9 cellular contexts compared by ENCODE assay signal in the genomic region with DNA sequence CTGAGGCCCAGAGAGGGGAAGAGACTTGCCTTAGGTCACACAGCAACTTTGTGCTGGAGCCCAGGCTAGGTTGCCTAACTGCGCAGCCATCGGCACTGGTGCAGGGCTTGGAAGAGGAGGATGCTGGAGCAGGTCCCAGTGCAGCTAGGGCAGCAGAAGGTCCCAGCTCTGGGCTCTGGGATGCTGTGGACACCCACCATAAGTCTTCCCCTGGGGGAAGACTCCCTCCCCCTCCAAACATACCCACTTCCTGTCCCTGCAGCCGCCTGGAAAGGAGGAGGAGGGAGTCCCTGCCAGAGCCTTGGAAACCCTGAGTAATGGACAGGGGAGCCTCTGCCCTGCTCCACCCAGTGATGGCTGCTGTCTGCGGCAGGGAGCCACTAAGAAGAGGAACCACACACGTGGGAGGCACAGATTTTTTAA.
DNase-seq lines count a peak whose midpoint lies in the region; ATAC-seq and TF ChIP-seq lines count a peak whose summit lies in the region.
"Had no signal": no experiment of that assay in that cellular context is flagged by ENCODE, and none has a peak within 500 bp of the region (broad histone marks: within the 10 kb centered on the region; RNA-seq: fewer than 3 reads in every experiment).

No MANE protein-coding gene starts in this region.

- CTCF ChIA-PET in SK-N-SH (lab: Yijun Ruan, JAX) = interaction anchor here (1.0 to 1.5 kb wide), 8 partner anchors 14 to 255 kb away, joined by 3 to 11 read pairs (median 4); no protein-coding TSS in a partner anchor

- no peaks in the 10 kb centered on the region for H3K9me2 ChIP-seq in SK-N-SH

- no peak overlapping the region for H2BK5ac ChIP-seq in H9 (ENCODE audit: insufficient read length, low read length)

- peaks cover 11% of the 10 kb centered on the region for H3K23me2 ChIP-seq in H9 (ENCODE audit: insufficient read length, low read depth, low read length, poor library complexity, severe bottlenecking)

- H2AFZ ChIP-seq in H9 (ENCODE audit: low read length) = no peak overlapping the region
- no peak overlapping the region for H2AFZ ChIP-seq in SK-N-SH (ENCODE audit: low read depth)

- no peak overlapping the region for H3K4ac ChIP-seq in H9 (ENCODE audit: low read depth, low read length)

- no peak overlapping the region for H4K91ac ChIP-seq in H9 (ENCODE audit: insufficient read length, low read depth, low read length)

- H4K5ac ChIP-seq in H9 (ENCODE audit: insufficient read length, low read depth, low read length) = no peak overlapping the region

- no peak overlapping the region for H3T11ph ChIP-seq in H9 (ENCODE audit: low read length)

- no peak overlapping the region for H3K56ac ChIP-seq in H9 (ENCODE audit: insufficient read length, low read depth, low read length)

- H3K4me2 ChIP-seq in H9 (ENCODE audit: insufficient read depth, insufficient read length, low read length) (peak overlapping the region; percentile 83), SK-N-SH (no peak overlapping the region)

- H3K9ac ChIP-seq in H9 (ENCODE audit: extremely low read depth, insufficient read length, low read length) (no peak overlapping the region), SK-N-SH (no peak overlapping the region)

- H3K9me3 ChIP-seq in H9 (ENCODE audit: control insufficient read depth, low read depth, low read length) = no peaks in the 10 kb centered on the region
- H3K9me3 ChIP-seq in SJSA1 (replicated peaks) = no peaks in the 10 kb centered on the region
- H3K9me3 ChIP-seq in HAP-1 = no peaks in the 10 kb centered on the region
- H3K9me3 ChIP-seq in SK-N-SH = no peaks in the 10 kb centered on the region
- H3K9me3 ChIP-seq: gastrocnemius medialis had no signal

- peaks cover 24 to 40% of the 10 kb centered on the region in 2 experiments for H3K4me1 Mint-ChIP-seq in H9

- no peak for TF ChIP-seq RAD21 in SK-N-SH (IDR thresholded peaks at IDR 0.05; ENCODE audit: low read length)

- H2BK12ac ChIP-seq in H9 (ENCODE audit: insufficient read length, low read depth, low read length) = no peak overlapping the region

- no peaks in the 10 kb centered on the region for H3K79me1 ChIP-seq in H9 (ENCODE audit: insufficient read depth, low read depth, low read length, poor library complexity, severe bottlenecking)

- in situ Hi-C loops in HAP-1 (cut with MboI; ENCODE audit: low sequenced_read_pairs) = no loop called here

- no peak overlapping the region for H3K27ac Mint-ChIP-seq in H9

- H4K20me1 ChIP-seq in H9 (ENCODE audit: control insufficient read depth, insufficient read depth, insufficient read length) = no peaks in the 10 kb centered on the region
- no peaks in the 10 kb centered on the region for H4K20me1 ChIP-seq in SK-N-SH (ENCODE audit: insufficient read depth)

- POLR2A ChIA-PET in SK-N-SH (lab: Yijun Ruan, JAX) = no interaction called here

- H2BK120ac ChIP-seq in H9 (ENCODE audit: low read depth, low read length, poor library complexity, severe bottlenecking) = no peak overlapping the region

- H3K27me3 ChIP-seq in H9 (ENCODE audit: insufficient read depth, low read length) (peaks cover 34% of the 10 kb centered on the region; the same call in 1 of the 2 replicates), SJSA1 (replicated peaks) (no peaks in the 10 kb centered on the region), HAP-1 (ENCODE audit: low read depth) (peaks cover 28% of the 10 kb centered on the region), SK-N-SH (ENCODE audit: insufficient read depth) (peaks cover 27% of the 10 kb centered on the region)
- H3K27me3 ChIP-seq: gastrocnemius medialis had no signal

- no peak for TF ChIP-seq CTCF in H9 (conservative IDR thresholded peaks at IDR 0.05)
- TF ChIP-seq CTCF in fibroblast of pulmonary artery (IDR thresholded peaks at IDR 0.05; ENCODE audit: low read length, missing control alignments) = no peak
- TF ChIP-seq CTCF in SK-N-SH (IDR thresholded peaks at IDR 0.05) = no peak

- TF ChIP-seq EP300 in SK-N-SH (IDR thresholded peaks at IDR 0.05; ENCODE audit: borderline replicate concordance in 1 of 2, low read depth in 1 of 2, low read length in 1 of 2) = no peak

- H3F3A ChIP-seq in SK-N-SH (replicated peaks; ENCODE audit: insufficient read depth) = peaks cover 4% of the 10 kb centered on the region

- peaks cover 52% of the 10 kb centered on the region for H3K27me3 Mint-ChIP-seq in H9 (ENCODE audit: low read depth)

- no peak overlapping the region for H3K4me3 ChIP-seq in SJSA1
- H3K4me3 ChIP-seq in fibroblast of pulmonary artery (replicated peaks; ENCODE audit: low read depth, low read length) = no peak overlapping the region
- H3K4me3 ChIP-seq in HAP-1 = no peak overlapping the region
- H3K4me3 ChIP-seq in SK-N-SH (ENCODE audit: low read depth in 2 of 2, low read length in 1 of 2) = no peak overlapping the region

- WGBS in H9 (ENCODE audit: extremely low coverage, insufficient read length, low lambda C conversion rate) = no CpG with 5 or more reads among the region's 5 CpGs
- 19% methylated on average over 4 of the region's 5 CpGs for WGBS in SK-N-SH (ENCODE audit: low lambda C conversion rate)

- no peak overlapping the region for H3K23ac ChIP-seq in H9 (ENCODE audit: insufficient read length, low read depth, low read length)

- H2AK5ac ChIP-seq in H9 (ENCODE audit: insufficient read length, low read length) = no peak overlapping the region

- no peak overlapping the region for H2BK20ac ChIP-seq in H9 (ENCODE audit: low read depth, low read length, poor library complexity, severe bottlenecking)

- no peaks in the 10 kb centered on the region; a peak in 1 of 5 replicates for H3K9me3 Mint-ChIP-seq in H9

- H3K79me2 ChIP-seq in H9 (ENCODE audit: insufficient read depth, low read length) = no peaks in the 10 kb centered on the region
- no peaks in the 10 kb centered on the region for H3K79me2 ChIP-seq in SK-N-SH (ENCODE audit: insufficient read depth)

- peaks cover 4% of the 10 kb centered on the region; the same call in 1 of the 2 replicates for H3K4me1 ChIP-seq in H9 (ENCODE audit: insufficient read depth, low read length)
- H3K4me1 ChIP-seq in SJSA1 (replicated peaks) = peaks cover 31% of the 10 kb centered on the region
- no peaks in the 10 kb centered on the region; the same call in 1 of the 2 replicates for H3K4me1 ChIP-seq in HAP-1
- H3K4me1 ChIP-seq in SK-N-SH (ENCODE audit: control insufficient read depth in 1 of 2, insufficient read depth in 2 of 2, low read depth in 1 of 2, low read length in 1 of 2) = peaks cover 4 to 17% of the 10 kb centered on the region in 2 experiments; a peak in 1 of 4 replicates

- H3K18ac ChIP-seq in H9 (ENCODE audit: insufficient read length, low read depth, low read length) = no peak overlapping the region

- H2BK15ac ChIP-seq in H9 (ENCODE audit: low read depth, low read length) = no peak overlapping the region

- H4K8ac ChIP-seq in H9 (replicated peaks; ENCODE audit: insufficient read length, low read depth, low read length) = no peak overlapping the region

- DNase-seq in H9 (no peak), SJSA1 (ENCODE audit: low read depth in 1 of 2, low spot score in 2 of 2) (peak; percentile 66 to 79), fibroblast of pulmonary artery (ENCODE audit: low read depth) (peak; percentile 13), HAP-1 (ENCODE audit: low spot score in 2 of 2) (no peak), NCI-H345 treated with DMSO at 0.1 percent for 48 hours (lab: John Stamatoyannopoulos, UW; ENCODE audit: unreplicated experiment) (no peak), SK-N-SH (no peak)
- DNase-seq in stimulated activated CD4-positive, alpha-beta T cell treated with anti-CD3 and anti-CD28 coated beads, Interleukin-15, amount 100 ng/mL, for 24 hours = peak; percentile 73

- H3K14ac ChIP-seq in H9 (ENCODE audit: insufficient read depth, low read length) = no peak overlapping the region

- peak overlapping the region; percentile 60 to 80 for H3K4me3 Mint-ChIP-seq in H9

- H3K36me3 ChIP-seq in SJSA1 = no peaks in the 10 kb centered on the region
- no peaks in the 10 kb centered on the region for H3K36me3 ChIP-seq in HAP-1 (replicated peaks)
- H3K36me3 ChIP-seq in SK-N-SH (replicated peaks in 1 of 2; ENCODE audit: control insufficient read depth in 1 of 2, insufficient read depth in 2 of 2, low read length in 1 of 2) = no peaks in the 10 kb centered on the region
- H3K36me3 ChIP-seq: gastrocnemius medialis had no signal

- no peaks in the 10 kb centered on the region for H3K36me3 Mint-ChIP-seq in H9 (ENCODE audit: insufficient read depth in 1 of 3, low read depth in 3 of 3)

- ATAC-seq in HG03521 (IDR thresholded peaks at IDR 0.05; ENCODE audit: unreplicated experiment) = no peak
- ATAC-seq: gastrocnemius medialis had no signal

- H3K27ac ChIP-seq in H9 (ENCODE audit: insufficient read length, low read depth, low read length) (no peak overlapping the region), SJSA1 (no peak overlapping the region), SK-N-SH (ENCODE audit: low read depth in 2 of 2, low read length in 1 of 2) (no peak overlapping the region)

TF ChIP-seq in SK-N-SH, 30 proteins besides CTCF, POLR2A, EP300 and RAD21 (continues in another document):
- TF ChIP-seq, protein P1, sequence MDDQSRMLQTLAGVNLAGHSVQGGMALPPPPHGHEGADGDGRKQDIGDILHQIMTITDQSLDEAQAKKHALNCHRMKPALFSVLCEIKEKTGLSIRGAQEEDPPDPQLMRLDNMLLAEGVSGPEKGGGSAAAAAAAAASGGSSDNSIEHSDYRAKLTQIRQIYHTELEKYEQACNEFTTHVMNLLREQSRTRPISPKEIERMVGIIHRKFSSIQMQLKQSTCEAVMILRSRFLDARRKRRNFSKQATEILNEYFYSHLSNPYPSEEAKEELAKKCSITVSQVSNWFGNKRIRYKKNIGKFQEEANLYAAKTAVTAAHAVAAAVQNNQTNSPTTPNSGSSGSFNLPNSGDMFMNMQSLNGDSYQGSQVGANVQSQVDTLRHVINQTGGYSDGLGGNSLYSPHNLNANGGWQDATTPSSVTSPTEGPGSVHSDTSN (IDR thresholded peaks at IDR 0.05) = no peak

Comparison
In these comparisons a context has a peak if more than half of its experiments do, and no peak if none do; other contexts are left out.
1. DNase-seq: peak in SJSA1 (2 of 2), fibroblast of pulmonary artery (single experiment) and stimulated activated CD4-positive, alpha-beta T cell treated with anti-CD3 and anti-CD28 coated beads, Interleukin-15, amount 100 ng/mL, for 24 hours (single experiment); none in H9 (single experiment), HAP-1 (0 of 2), NCI-H345 treated with DMSO at 0.1 percent for 48 hours (single experiment) and SK-N-SH (single experiment).